ENCODE assay signal across 10 cellular contexts in genomic region chr10:114615600-114616007, GRCh38.
DNase-seq lines count a peak whose midpoint lies in the region; ATAC-seq lines count a peak whose summit lies in the region.
"Had no signal": no experiment of that assay in that cellular context is flagged by ENCODE, and none has a peak within 500 bp of the region (broad histone marks: within the 10 kb centered on the region; RNA-seq: fewer than 3 reads in every experiment).

No MANE protein-coding gene starts in this region.

- peak; percentile 98 for ATAC-seq in GM18861 (IDR thresholded peaks at IDR 0.05; ENCODE audit: unreplicated experiment)
- peak; percentile 94 for ATAC-seq in GM21447 (IDR thresholded peaks at IDR 0.05; ENCODE audit: unreplicated experiment)
- ATAC-seq in HG03342 (IDR thresholded peaks at IDR 0.05; ENCODE audit: unreplicated experiment): peak; percentile 97

- peak; percentile 93 for DNase-seq in kidney glomerular epithelial cell (lab: John Stamatoyannopoulos, UW)
- DNase-seq in NCI-H1417 (lab: John Stamatoyannopoulos, UW): no peak
- no peak for DNase-seq in DMS 273 treated with DMSO at 0.1 percent for 48 hours (lab: John Stamatoyannopoulos, UW)
- DNase-seq in effector CD8-positive, alpha-beta T cell (lab: John Stamatoyannopoulos, UW): no peak
- DNase-seq in middle frontal gyrus (ENCODE audit: extremely low spot score, low spot score): no peak
- DNase-seq: central memory CD4-positive, alpha-beta T cell; NCI-H1436 had no signal
